1 cellular context compared by ENCODE assay signal in the genomic region with DNA sequence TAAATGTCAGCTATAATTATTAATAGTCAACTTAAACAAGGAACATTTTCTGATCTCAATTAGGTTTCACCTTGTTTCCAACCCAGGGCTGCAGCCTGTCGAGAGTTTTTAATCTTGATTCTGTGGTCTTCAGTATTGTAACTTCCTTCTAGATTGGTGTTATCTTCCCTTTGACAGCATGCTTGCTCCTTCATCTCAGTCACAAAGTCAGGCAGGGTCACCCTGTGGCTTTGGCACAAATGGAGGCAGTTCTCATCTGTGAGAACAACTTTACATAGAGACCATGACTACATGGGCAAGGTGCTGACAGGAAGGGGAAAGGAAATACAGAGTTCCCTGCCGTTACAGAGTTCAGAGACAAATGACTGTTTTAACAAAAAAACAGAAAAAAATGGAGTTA.
TF ChIP-seq lines count a peak whose summit lies in the region.

No MANE protein-coding gene starts in this region.

TF ChIP-seq in GM23338, 12 proteins besides CTCF, POLR2A, EP300 and RAD21 (continued from another document):
- TF ChIP-seq, protein P1, sequence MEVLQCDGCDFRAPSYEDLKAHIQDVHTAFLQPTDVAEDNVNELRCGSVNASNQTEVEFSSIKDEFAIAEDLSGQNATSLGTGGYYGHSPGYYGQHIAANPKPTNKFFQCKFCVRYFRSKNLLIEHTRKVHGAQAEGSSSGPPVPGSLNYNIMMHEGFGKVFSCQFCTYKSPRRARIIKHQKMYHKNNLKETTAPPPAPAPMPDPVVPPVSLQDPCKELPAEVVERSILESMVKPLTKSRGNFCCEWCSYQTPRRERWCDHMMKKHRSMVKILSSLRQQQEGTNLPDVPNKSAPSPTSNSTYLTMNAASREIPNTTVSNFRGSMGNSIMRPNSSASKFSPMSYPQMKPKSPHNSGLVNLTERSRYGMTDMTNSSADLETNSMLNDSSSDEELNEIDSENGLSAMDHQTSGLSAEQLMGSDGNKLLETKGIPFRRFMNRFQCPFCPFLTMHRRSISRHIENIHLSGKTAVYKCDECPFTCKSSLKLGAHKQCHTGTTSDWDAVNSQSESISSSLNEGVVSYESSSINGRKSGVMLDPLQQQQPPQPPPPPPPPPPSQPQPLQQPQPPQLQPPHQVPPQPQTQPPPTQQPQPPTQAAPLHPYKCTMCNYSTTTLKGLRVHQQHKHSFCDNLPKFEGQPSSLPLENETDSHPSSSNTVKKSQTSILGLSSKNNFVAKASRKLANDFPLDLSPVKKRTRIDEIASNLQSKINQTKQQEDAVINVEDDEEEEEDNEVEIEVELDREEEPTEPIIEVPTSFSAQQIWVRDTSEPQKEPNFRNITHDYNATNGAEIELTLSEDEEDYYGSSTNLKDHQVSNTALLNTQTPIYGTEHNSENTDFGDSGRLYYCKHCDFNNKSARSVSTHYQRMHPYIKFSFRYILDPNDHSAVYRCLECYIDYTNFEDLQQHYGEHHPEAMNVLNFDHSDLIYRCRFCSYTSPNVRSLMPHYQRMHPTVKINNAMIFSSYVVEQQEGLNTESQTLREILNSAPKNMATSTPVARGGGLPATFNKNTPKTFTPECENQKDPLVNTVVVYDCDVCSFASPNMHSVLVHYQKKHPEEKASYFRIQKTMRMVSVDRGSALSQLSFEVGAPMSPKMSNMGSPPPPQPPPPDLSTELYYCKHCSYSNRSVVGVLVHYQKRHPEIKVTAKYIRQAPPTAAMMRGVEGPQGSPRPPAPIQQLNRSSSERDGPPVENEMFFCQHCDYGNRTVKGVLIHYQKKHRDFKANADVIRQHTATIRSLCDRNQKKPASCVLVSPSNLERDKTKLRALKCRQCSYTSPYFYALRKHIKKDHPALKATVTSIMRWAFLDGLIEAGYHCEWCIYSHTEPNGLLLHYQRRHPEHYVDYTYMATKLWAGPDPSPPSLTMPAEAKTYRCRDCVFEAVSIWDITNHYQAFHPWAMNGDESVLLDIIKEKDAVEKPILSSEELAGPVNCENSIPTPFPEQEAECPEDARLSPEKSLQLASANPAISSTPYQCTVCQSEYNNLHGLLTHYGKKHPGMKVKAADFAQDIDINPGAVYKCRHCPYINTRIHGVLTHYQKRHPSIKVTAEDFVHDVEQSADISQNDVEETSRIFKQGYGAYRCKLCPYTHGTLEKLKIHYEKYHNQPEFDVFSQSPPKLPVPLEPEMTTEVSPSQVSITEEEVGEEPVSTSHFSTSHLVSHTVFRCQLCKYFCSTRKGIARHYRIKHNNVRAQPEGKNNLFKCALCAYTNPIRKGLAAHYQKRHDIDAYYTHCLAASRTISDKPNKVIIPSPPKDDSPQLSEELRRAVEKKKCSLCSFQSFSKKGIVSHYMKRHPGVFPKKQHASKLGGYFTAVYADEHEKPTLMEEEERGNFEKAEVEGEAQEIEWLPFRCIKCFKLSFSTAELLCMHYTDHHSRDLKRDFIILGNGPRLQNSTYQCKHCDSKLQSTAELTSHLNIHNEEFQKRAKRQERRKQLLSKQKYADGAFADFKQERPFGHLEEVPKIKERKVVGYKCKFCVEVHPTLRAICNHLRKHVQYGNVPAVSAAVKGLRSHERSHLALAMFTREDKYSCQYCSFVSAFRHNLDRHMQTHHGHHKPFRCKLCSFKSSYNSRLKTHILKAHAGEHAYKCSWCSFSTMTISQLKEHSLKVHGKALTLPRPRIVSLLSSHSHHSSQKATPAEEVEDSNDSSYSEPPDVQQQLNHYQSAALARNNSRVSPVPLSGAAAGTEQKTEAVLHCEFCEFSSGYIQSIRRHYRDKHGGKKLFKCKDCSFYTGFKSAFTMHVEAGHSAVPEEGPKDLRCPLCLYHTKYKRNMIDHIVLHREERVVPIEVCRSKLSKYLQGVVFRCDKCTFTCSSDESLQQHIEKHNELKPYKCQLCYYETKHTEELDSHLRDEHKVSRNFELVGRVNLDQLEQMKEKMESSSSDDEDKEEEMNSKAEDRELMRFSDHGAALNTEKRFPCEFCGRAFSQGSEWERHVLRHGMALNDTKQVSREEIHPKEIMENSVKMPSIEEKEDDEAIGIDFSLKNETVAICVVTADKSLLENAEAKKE (CRISPR knock-in tag; IDR thresholded peaks at IDR 0.05) = no peak
- TF ChIP-seq ZNF331 (CRISPR knock-in tag; IDR thresholded peaks at IDR 0.05; ENCODE audit: low read depth) (no peak), CREB1 (CRISPR knock-in tag; IDR thresholded peaks at IDR 0.05; ENCODE audit: low read depth) (no peak), STAT1 (IDR thresholded peaks at IDR 0.05; ENCODE audit: unreplicated experiment) (no peak), POLR2AphosphoS5 (IDR thresholded peaks at IDR 0.05; ENCODE audit: low read depth) (no peak), ZNF114 (CRISPR knock-in tag; IDR thresholded peaks at IDR 0.05) (no peak), JUNB (IDR thresholded peaks at IDR 0.05; ENCODE audit: unreplicated experiment) (no peak), NANOG (IDR thresholded peaks at IDR 0.05; ENCODE audit: borderline replicate concordance) (no peak)
- TF ChIP-seq, protein P2, sequence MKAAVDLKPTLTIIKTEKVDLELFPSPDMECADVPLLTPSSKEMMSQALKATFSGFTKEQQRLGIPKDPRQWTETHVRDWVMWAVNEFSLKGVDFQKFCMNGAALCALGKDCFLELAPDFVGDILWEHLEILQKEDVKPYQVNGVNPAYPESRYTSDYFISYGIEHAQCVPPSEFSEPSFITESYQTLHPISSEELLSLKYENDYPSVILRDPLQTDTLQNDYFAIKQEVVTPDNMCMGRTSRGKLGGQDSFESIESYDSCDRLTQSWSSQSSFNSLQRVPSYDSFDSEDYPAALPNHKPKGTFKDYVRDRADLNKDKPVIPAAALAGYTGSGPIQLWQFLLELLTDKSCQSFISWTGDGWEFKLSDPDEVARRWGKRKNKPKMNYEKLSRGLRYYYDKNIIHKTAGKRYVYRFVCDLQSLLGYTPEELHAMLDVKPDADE (IDR thresholded peaks at IDR 0.05) = no peak
- TF ChIP-seq, protein P3, sequence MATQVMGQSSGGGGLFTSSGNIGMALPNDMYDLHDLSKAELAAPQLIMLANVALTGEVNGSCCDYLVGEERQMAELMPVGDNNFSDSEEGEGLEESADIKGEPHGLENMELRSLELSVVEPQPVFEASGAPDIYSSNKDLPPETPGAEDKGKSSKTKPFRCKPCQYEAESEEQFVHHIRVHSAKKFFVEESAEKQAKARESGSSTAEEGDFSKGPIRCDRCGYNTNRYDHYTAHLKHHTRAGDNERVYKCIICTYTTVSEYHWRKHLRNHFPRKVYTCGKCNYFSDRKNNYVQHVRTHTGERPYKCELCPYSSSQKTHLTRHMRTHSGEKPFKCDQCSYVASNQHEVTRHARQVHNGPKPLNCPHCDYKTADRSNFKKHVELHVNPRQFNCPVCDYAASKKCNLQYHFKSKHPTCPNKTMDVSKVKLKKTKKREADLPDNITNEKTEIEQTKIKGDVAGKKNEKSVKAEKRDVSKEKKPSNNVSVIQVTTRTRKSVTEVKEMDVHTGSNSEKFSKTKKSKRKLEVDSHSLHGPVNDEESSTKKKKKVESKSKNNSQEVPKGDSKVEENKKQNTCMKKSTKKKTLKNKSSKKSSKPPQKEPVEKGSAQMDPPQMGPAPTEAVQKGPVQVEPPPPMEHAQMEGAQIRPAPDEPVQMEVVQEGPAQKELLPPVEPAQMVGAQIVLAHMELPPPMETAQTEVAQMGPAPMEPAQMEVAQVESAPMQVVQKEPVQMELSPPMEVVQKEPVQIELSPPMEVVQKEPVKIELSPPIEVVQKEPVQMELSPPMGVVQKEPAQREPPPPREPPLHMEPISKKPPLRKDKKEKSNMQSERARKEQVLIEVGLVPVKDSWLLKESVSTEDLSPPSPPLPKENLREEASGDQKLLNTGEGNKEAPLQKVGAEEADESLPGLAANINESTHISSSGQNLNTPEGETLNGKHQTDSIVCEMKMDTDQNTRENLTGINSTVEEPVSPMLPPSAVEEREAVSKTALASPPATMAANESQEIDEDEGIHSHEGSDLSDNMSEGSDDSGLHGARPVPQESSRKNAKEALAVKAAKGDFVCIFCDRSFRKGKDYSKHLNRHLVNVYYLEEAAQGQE (IDR thresholded peaks at IDR 0.05; ENCODE audit: unreplicated experiment) = no peak
